Comparison of ENCODE assay signal across 8 cellular contexts in the genomic region with DNA sequence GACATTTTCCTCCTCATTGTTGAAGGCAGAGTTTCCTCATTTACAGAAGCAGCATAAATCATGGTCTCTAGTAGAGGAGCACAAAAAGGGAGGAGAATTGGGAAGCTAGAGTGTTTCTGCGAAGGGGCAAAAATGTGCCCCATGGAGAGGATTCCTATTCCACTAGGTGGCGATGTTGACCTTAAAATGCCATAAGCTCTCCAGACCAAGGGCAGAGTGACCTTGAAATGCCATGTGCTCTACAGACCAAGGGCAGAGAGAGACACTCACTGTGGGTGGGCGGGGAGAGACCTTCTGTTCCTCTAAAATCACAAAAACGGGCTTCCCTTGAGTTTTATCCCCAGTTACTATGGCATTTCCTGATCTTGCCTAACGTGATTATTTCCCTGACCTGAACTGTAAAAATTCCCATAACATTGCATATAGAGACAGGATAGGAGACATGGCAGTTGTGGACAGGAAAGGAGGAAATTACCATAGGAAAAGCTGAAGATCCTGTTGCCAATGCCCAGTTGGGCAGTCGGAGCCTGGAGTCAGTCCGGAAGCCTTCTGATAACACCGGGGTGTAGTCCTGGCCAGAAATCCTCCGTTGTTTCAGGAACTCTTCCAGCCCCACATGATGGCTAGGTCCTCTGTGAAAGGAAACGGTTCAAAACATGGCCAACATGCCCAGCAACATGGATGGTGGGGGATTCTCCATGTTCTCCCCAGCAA.
DNase-seq lines count a peak whose midpoint lies in the region; ATAC-seq and TF ChIP-seq lines count a peak whose summit lies in the region.

No MANE protein-coding gene starts in this region.

- peak; percentile 18 for DNase-seq in DND-41
- peak; percentile 1 for DNase-seq in T1000 (lab: John Stamatoyannopoulos, UW)
- peak; percentile 37 for DNase-seq in iPS DF 6.9 (ENCODE audit: low read depth, low spot score)
- DNase-seq in DMS79 treated with DMSO at 0.1 percent for 48 hours (lab: John Stamatoyannopoulos, UW), result no peak

- whole genome bisulfite sequencing in iPS DF 6.9 (ENCODE audit: insufficient coverage, insufficient read length), result no CpG with 5 or more reads among the region's 10 CpGs

- peak; percentile 67 for TF ChIP-seq CTCF in DND-41 (IDR thresholded peaks at IDR 0.05; ENCODE audit: borderline replicate concordance, extremely low read depth, low read length, poor library complexity, severe bottlenecking)
- peak; percentile 75 for TF ChIP-seq CTCF in KMS-11 (conservative IDR thresholded peaks at IDR 0.05; ENCODE audit: low read depth, low read length)

- ATAC-seq in DND-41 (ENCODE audit: insufficient read depth, low read depth) (peak; percentile 55; the same call in 1 of the 3 replicates), GM18909 (IDR thresholded peaks at IDR 0.05; ENCODE audit: poor library complexity, unreplicated experiment) (peak; percentile 86), GM21381 (IDR thresholded peaks at IDR 0.05; ENCODE audit: unreplicated experiment) (no peak), HG03139 (IDR thresholded peaks at IDR 0.05; ENCODE audit: unreplicated experiment) (no peak)

- H3K9me3 ChIP-seq in DND-41 (ENCODE audit: insufficient read depth, low read length, severe bottlenecking) (no peaks in the 10 kb centered on the region), iPS DF 6.9 (ENCODE audit: control insufficient read depth, insufficient read depth, low read length) (no peaks in the 10 kb centered on the region; the same call in 1 of the 2 replicates)

- H3K27me3 ChIP-seq in DND-41 (ENCODE audit: insufficient read depth, low read length, poor library complexity), result no peaks in the 10 kb centered on the region
- H3K27me3 ChIP-seq in KMS-11 (ENCODE audit: insufficient read depth, low read depth), result no peaks in the 10 kb centered on the region
- H3K27me3 ChIP-seq in iPS DF 6.9 (ENCODE audit: control insufficient read depth, insufficient read depth, low read length), result no peaks in the 10 kb centered on the region

- no peaks in the 10 kb centered on the region for H3K36me3 ChIP-seq in DND-41 (ENCODE audit: insufficient read depth, low read length)
- no peaks in the 10 kb centered on the region for H3K36me3 ChIP-seq in KMS-11 (ENCODE audit: insufficient read depth)
- H3K36me3 ChIP-seq in iPS DF 6.9 (ENCODE audit: control insufficient read depth, insufficient read depth, low read length), result no peaks in the 10 kb centered on the region

- no peak overlapping the region for H3K4me2 ChIP-seq in DND-41 (ENCODE audit: insufficient read depth, low read length)
- no peak overlapping the region for H3K4me2 ChIP-seq in KMS-11

- H3K27ac ChIP-seq in DND-41 (ENCODE audit: low read length) (no peak overlapping the region), KMS-11 (no peak overlapping the region), iPS DF 6.9 (ENCODE audit: low read length) (no peak overlapping the region)

- no peaks in the 10 kb centered on the region for H3K79me2 ChIP-seq in DND-41 (ENCODE audit: insufficient read depth, low read length)
- H3K79me2 ChIP-seq in KMS-11 (ENCODE audit: insufficient read depth, low read depth), result no peaks in the 10 kb centered on the region

- H3K9ac ChIP-seq in DND-41 (ENCODE audit: low read depth, low read length) (no peak overlapping the region), KMS-11 (no peak overlapping the region)

- no peak overlapping the region for H2AFZ ChIP-seq in DND-41 (ENCODE audit: low read depth, low read length)
- H2AFZ ChIP-seq in KMS-11 (ENCODE audit: low read depth), result peak overlapping the region; percentile 26; the same call in 1 of the 2 replicates

- H3K4me1 ChIP-seq in DND-41 (ENCODE audit: insufficient read depth, low read length), result no peaks in the 10 kb centered on the region
- no peaks in the 10 kb centered on the region for H3K4me1 ChIP-seq in KMS-11 (ENCODE audit: low read depth, poor library complexity, severe bottlenecking)
- no peaks in the 10 kb centered on the region for H3K4me1 ChIP-seq in iPS DF 6.9 (ENCODE audit: control insufficient read depth, insufficient read depth, low read length)

- no peaks in the 10 kb centered on the region for H4K20me1 ChIP-seq in DND-41 (ENCODE audit: insufficient read depth, low read length)
- H4K20me1 ChIP-seq in KMS-11 (ENCODE audit: insufficient read depth), result no peaks in the 10 kb centered on the region

- H3K4me3 ChIP-seq in DND-41 (ENCODE audit: low read depth in 1 of 2, low read length in 2 of 2), result no peak overlapping the region
- H3K4me3 ChIP-seq in KMS-11 (IDR thresholded peaks at IDR 0.05; ENCODE audit: insufficient read depth, low read depth, low read length), result no peak overlapping the region
- H3K4me3 ChIP-seq in iPS DF 6.9 (ENCODE audit: low read length), result no peak overlapping the region

Comparison
In these comparisons a context has a peak if more than half of its experiments do, and no peak if none do; other contexts are left out.
1. ATAC-seq: peak in DND-41 (single experiment) and GM18909 (single experiment); none in GM21381 (single experiment) and HG03139 (single experiment).